In genomic region chr1:183164963-183165362, GRCh38 we compare ENCODE assay signal across 1 cellular context.
TF ChIP-seq lines count a peak whose summit lies in the region.

No MANE protein-coding gene starts in this region.

TF ChIP-seq in HCT116, 20 proteins besides CTCF, POLR2A, EP300 and RAD21:
- TF ChIP-seq, protein P1, sequence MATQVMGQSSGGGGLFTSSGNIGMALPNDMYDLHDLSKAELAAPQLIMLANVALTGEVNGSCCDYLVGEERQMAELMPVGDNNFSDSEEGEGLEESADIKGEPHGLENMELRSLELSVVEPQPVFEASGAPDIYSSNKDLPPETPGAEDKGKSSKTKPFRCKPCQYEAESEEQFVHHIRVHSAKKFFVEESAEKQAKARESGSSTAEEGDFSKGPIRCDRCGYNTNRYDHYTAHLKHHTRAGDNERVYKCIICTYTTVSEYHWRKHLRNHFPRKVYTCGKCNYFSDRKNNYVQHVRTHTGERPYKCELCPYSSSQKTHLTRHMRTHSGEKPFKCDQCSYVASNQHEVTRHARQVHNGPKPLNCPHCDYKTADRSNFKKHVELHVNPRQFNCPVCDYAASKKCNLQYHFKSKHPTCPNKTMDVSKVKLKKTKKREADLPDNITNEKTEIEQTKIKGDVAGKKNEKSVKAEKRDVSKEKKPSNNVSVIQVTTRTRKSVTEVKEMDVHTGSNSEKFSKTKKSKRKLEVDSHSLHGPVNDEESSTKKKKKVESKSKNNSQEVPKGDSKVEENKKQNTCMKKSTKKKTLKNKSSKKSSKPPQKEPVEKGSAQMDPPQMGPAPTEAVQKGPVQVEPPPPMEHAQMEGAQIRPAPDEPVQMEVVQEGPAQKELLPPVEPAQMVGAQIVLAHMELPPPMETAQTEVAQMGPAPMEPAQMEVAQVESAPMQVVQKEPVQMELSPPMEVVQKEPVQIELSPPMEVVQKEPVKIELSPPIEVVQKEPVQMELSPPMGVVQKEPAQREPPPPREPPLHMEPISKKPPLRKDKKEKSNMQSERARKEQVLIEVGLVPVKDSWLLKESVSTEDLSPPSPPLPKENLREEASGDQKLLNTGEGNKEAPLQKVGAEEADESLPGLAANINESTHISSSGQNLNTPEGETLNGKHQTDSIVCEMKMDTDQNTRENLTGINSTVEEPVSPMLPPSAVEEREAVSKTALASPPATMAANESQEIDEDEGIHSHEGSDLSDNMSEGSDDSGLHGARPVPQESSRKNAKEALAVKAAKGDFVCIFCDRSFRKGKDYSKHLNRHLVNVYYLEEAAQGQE (IDR thresholded peaks at IDR 0.05; ENCODE audit: low read depth) = no peak
